ENCODE assay signal across 16 cellular contexts in genomic region chr17:34571428-34572130, GRCh38. TPM values are rescaled to one million over a fixed set of nuclear protein-coding genes. Genes with fewer than 3 reads are reported as not detected.
"Had no signal": no experiment of that assay in that cellular context is flagged by ENCODE, and none has a peak within 500 bp of the region (broad histone marks: within the 10 kb centered on the region; RNA-seq: fewer than 3 reads in every experiment).

No MANE protein-coding gene starts in this region.

- H3K27ac ChIP-seq: colonic mucosa, ovary, tibial artery, vagina, VCaP had no signal

- H3K27me3 ChIP-seq: colonic mucosa, ovary, vagina had no signal

- H3K4me1 ChIP-seq: colonic mucosa, vagina had no signal

- H3K9me3 ChIP-seq: colonic mucosa, ovary, tibial artery, vagina had no signal

- H3K36me3 ChIP-seq: colonic mucosa, ovary, tibial artery, vagina had no signal

- ATAC-seq: activated CD8-positive, alpha-beta memory T cell treated with anti-CD3 and anti-CD28 coated beads, Interleukin-2, amount 10 ng/mL, durations not matched to agents 7 days and 5 days; esophagus mucosa; stimulated activated memory B cell treated with anti-CD40 and anti-IgM and Interleukin-4, amounts not matched to agents 10 μg/mL and 1 μg/mL and 100 μg/mL, for 72 hours had no signal

- H3K4me3 ChIP-seq: colonic mucosa, ovary, tibial artery, vagina had no signal

- DNase-seq: activated CD4-positive, alpha-beta memory T cell treated with anti-CD3 and anti-CD28 coated beads for 36 hours; activated CD8-positive, alpha-beta memory T cell treated with anti-CD3 and anti-CD28 coated beads, Interleukin-2, amount 10 ng/mL, durations not matched to agents 7 days and 5 days; activated naive CD4-positive, alpha-beta T cell treated with anti-CD3 and anti-CD28 coated beads, Interleukin-2, amount 10 ng/mL, durations not matched to agents 7 days and 5 days; activated T-cell treated with anti-CD3 and anti-CD28 coated beads, Interleukin-2, amount 50 U/mL, for 1 hour; amniotic stem cell; colonic mucosa; kidney; ovary; stimulated activated CD4-positive, alpha-beta T cell treated with anti-CD3 and anti-CD28 coated beads, Interleukin-2, amount 100 ng/mL, for 48 hours; tibial artery had no signal

RNA-seq across cellular contexts. Expression of gene TMEM132E, which starts 7.8 kb away (rescaled TPM):
- total RNA-seq: activated CD4-positive, alpha-beta memory T cell treated with anti-CD3 and anti-CD28 coated beads for 36 hours; activated CD8-positive, alpha-beta memory T cell treated with anti-CD3 and anti-CD28 coated beads, Interleukin-2, amount 10 ng/mL, durations not matched to agents 7 days and 5 days; activated T-helper 2 cell treated with anti-CD3 and anti-CD28 coated beads, Interferon-gamma antibody, Interleukin-2, Interleukin-4, amounts not matched to agents 10 μg/mL and 5 μg/mL and 100 μg/mL, durations not matched to agents 14 hours and 24 hours and 36 hours; esophagus mucosa; myocyte; vagina had no signal
